In genomic region chr16:21158208-21159110, GRCh38 we compare ENCODE assay signal across 1 cellular context.
TF ChIP-seq lines count a peak whose summit lies in the region.

TSS of gene LDAF1 (plus strand) at chr16:21158674. CDS start at chr16:21161183, 2,509 bp downstream.

TF ChIP-seq in HepG2, 621 proteins besides CTCF, POLR2A, EP300 and RAD21 (continued from another document and continues in another):
- TF ChIP-seq AHDC1 (CRISPR knock-in tag; IDR thresholded peaks at IDR 0.05; ENCODE audit: borderline replicate concordance) (no peak), ZIK1 (CRISPR knock-in tag; IDR thresholded peaks at IDR 0.05; ENCODE audit: borderline replicate concordance, low read depth) (0 out of 2 replicates have a peak, but pooled peaks have one; percentile 54), HNRNPK (IDR thresholded peaks at IDR 0.05; ENCODE audit: low read depth, low read length, poor library complexity, severe bottlenecking) (no peak), MLXIP (CRISPR knock-in tag; IDR thresholded peaks at IDR 0.05; ENCODE audit: borderline replicate concordance) (no peak), XRCC5 (optimal IDR thresholded peaks at IDR 0.05; ENCODE audit: low read length) (peak; percentile 64), TFDP2 (CRISPR knock-in tag; IDR thresholded peaks at IDR 0.05) (peak; percentile 85; the same call in 1 of the 2 replicates), ZNF546 (CRISPR knock-in tag; conservative IDR thresholded peaks at IDR 0.05) (no peak), U2AF2 (IDR thresholded peaks at IDR 0.05; ENCODE audit: low read depth, low read length) (no peak), TBX3 (IDR thresholded peaks at IDR 0.05; ENCODE audit: borderline replicate concordance) (no peak), THAP7 (CRISPR knock-in tag; IDR thresholded peaks at IDR 0.05) (no peak), TP53 (CRISPR knock-in tag; conservative IDR thresholded peaks at IDR 0.05) (no peak), TBP (CRISPR knock-in tag; IDR thresholded peaks at IDR 0.05) (no peak), CCAR2 (optimal IDR thresholded peaks at IDR 0.05; ENCODE audit: low read depth, low read length) (no peak), REST (IDR thresholded peaks at IDR 0.05; ENCODE audit: borderline replicate concordance in 1 of 2, low read depth in 1 of 2, low read length in 2 of 2) (no peak), NR2F6 (IDR thresholded peaks at IDR 0.05) (no peak), NR2F6 (CRISPR knock-in tag; IDR thresholded peaks at IDR 0.05) (0 out of 2 replicates have a peak, but pooled peaks have one; percentile 1), FIP1L1 (IDR thresholded peaks at IDR 0.05; ENCODE audit: borderline replicate concordance, insufficient read depth, low read depth, low read length) (no peak), SRY (CRISPR knock-in tag; IDR thresholded peaks at IDR 0.05) (0 out of 2 replicates have a peak, but pooled peaks have one; percentile 35), ZSCAN5A (CRISPR knock-in tag; IDR thresholded peaks at IDR 0.05; ENCODE audit: borderline replicate concordance) (0 out of 2 replicates have a peak, but pooled peaks have one; percentile 27), DNMT3B (CRISPR knock-in tag; conservative IDR thresholded peaks at IDR 0.05) (0 out of 2 replicates have a peak, but pooled peaks have one; percentile 44), GTF2F1 (IDR thresholded peaks at IDR 0.05; ENCODE audit: low read length) (no peak), ZBTB34 (CRISPR knock-in tag; IDR thresholded peaks at IDR 0.05) (peak; percentile 56; the same call in 1 of the 2 replicates), YEATS2 (CRISPR knock-in tag; IDR thresholded peaks at IDR 0.05; ENCODE audit: borderline replicate concordance) (peak; percentile 64; the same call in 1 of the 2 replicates), KLF15 (CRISPR knock-in tag; IDR thresholded peaks at IDR 0.05; ENCODE audit: borderline replicate concordance) (no peak), SP4 (CRISPR knock-in tag; IDR thresholded peaks at IDR 0.05) (peak; percentile 51), MTF2 (CRISPR knock-in tag; IDR thresholded peaks at IDR 0.05; ENCODE audit: borderline replicate concordance) (no peak), ZNF552 (CRISPR knock-in tag; IDR thresholded peaks at IDR 0.05; ENCODE audit: borderline replicate concordance) (no peak), ZSCAN20 (CRISPR knock-in tag; IDR thresholded peaks at IDR 0.05; ENCODE audit: borderline replicate concordance) (0 out of 2 replicates have a peak, but pooled peaks have one; percentile 52), ZNF605 (CRISPR knock-in tag; IDR thresholded peaks at IDR 0.05) (peak; percentile 70), MLLT10 (CRISPR knock-in tag; IDR thresholded peaks at IDR 0.05) (no peak), ZNF337 (CRISPR knock-in tag; IDR thresholded peaks at IDR 0.05; ENCODE audit: borderline replicate concordance, low read depth) (no peak), NCOR1 (IDR thresholded peaks at IDR 0.05; ENCODE audit: borderline replicate concordance, low read length) (no peak), ZNF501 (CRISPR knock-in tag; IDR thresholded peaks at IDR 0.05) (peak; percentile 57; the same call in 1 of the 2 replicates), ZNF496 (CRISPR knock-in tag; IDR thresholded peaks at IDR 0.05; ENCODE audit: insufficient replicate concordance) (no peak), RBAK (CRISPR knock-in tag; IDR thresholded peaks at IDR 0.05) (0 out of 2 replicates have a peak, but pooled peaks have one; percentile 31)
- TF ChIP-seq, protein P1, sequence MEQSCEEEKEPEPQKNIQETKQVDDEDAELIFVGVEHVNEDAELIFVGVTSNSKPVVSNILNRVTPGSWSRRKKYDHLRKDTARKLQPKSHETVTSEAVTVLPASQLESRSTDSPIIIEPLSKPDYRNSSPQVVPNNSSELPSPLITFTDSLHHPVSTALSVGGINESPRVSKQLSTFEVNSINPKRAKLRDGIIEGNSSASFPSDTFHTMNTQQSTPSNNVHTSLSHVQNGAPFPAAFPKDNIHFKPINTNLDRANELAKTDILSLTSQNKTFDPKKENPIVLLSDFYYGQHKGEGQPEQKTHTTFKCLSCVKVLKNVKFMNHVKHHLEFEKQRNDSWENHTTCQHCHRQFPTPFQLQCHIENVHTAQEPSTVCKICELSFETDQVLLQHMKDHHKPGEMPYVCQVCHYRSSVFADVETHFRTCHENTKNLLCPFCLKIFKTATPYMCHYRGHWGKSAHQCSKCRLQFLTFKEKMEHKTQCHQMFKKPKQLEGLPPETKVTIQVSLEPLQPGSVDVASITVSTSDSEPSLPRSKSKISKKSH (CRISPR knock-in tag; IDR thresholded peaks at IDR 0.05; ENCODE audit: borderline replicate concordance): peak; percentile 89
- TF ChIP-seq, protein P2, sequence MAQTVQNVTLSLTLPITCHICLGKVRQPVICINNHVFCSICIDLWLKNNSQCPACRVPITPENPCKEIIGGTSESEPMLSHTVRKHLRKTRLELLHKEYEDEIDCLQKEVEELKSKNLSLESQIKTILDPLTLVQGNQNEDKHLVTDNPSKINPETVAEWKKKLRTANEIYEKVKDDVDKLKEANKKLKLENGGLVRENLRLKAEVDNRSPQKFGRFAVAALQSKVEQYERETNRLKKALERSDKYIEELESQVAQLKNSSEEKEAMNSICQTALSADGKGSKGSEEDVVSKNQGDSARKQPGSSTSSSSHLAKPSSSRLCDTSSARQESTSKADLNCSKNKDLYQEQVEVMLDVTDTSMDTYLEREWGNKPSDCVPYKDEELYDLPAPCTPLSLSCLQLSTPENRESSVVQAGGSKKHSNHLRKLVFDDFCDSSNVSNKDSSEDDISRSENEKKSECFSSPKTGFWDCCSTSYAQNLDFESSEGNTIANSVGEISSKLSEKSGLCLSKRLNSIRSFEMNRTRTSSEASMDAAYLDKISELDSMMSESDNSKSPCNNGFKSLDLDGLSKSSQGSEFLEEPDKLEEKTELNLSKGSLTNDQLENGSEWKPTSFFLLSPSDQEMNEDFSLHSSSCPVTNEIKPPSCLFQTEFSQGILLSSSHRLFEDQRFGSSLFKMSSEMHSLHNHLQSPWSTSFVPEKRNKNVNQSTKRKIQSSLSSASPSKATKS (CRISPR knock-in tag; IDR thresholded peaks at IDR 0.05): no peak
